ENCODE assay signal across 8 cellular contexts in the genomic region with DNA sequence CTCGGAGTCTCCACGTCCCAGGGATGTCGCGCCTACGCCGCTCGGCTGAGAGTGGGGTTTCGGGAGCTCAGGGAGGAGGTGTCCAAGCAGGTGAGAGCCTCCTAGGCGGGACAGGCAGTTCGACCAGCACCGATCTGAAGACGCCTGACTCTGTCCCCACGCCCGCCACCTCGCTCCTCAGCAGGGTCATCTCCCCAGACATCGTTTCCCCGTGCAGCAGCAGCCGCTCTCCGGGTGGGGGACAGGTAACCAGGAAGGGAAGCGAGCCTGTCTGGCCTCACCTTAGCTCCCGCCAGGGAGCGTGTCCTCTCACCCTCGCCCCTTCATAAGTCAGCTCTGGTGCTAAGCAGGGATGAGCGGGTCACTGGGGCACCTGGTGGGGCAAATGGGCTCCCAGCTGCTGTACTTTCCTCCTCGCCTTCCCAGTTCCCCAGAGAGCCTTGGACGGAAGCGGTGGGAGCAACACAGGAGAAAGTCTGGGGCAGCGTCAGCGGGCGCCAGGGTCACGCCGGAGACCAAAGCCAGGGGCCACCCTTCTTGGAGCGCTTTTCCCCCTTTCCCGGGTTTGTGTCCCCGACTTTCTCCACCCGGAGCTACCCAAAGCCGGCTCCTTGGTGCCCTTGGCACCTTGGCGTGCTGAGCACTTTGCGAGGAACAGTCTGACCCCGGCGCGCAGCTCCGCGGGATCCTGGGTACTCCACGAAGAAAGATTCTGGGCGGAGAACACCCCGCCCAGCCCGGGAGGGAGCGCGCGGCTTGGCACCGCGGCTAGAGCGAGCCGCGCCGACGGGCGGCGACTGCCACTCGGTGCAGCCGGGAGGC. TPM values are rescaled to one million over a fixed set of nuclear protein-coding genes. Genes with fewer than 3 reads are reported as not detected.
DNase-seq lines count a peak whose midpoint lies in the region; ATAC-seq and TF ChIP-seq lines count a peak whose summit lies in the region.

No MANE protein-coding gene starts in this region.

- H3K27ac ChIP-seq in coronary artery = peak overlapping the region in 1 of 2 donors; percentile 50

- ATAC-seq in mucosa of descending colon (peak; percentile 76), HG03196 (IDR thresholded peaks at IDR 0.05; ENCODE audit: unreplicated experiment) (no peak), GM21717 (IDR thresholded peaks at IDR 0.05; ENCODE audit: unreplicated experiment) (no peak)

- peak; percentile 37 for DNase-seq in stimulated activated CD4-positive, alpha-beta T cell treated with anti-CD3 and anti-CD28 coated beads, Interleukin-15, amount 100 ng/mL, for 24 hours
- DNase-seq in stimulated activated CD4-positive, alpha-beta T cell treated with anti-CD3 and anti-CD28 coated beads, Interleukin-1b, Interleukin-23, amount 100 ng/mL, for 48 hours = no peak
- no peak for DNase-seq in coronary artery (ENCODE audit: low spot score)
- DNase-seq in mucosa of descending colon = peak; percentile 69 to 86 (median 74)
- DNase-seq in hepatic stellate cell (ENCODE audit: low spot score) = no peak
- DNase-seq in stimulated activated CD8-positive, alpha-beta memory T cell treated with anti-CD3 and anti-CD28 coated beads, Interleukin-4, amount 100 ng/mL, for 48 hours = no peak

- TF ChIP-seq CTCF in coronary artery (IDR thresholded peaks at IDR 0.05) = no peak
- no peak for TF ChIP-seq CTCF in mucosa of descending colon (IDR thresholded peaks at IDR 0.05)

- no peaks in the 10 kb centered on the region for H3K36me3 ChIP-seq in mucosa of descending colon (ENCODE audit: low read depth)

- H3K4me3 ChIP-seq in coronary artery = peak overlapping the region; percentile 67
- H3K4me3 ChIP-seq in mucosa of descending colon = peak overlapping the region; percentile 57

- peaks cover 24% of the 10 kb centered on the region for H3K4me1 ChIP-seq in mucosa of descending colon (ENCODE audit: low read depth)

- no peaks in the 10 kb centered on the region for H3K9me3 ChIP-seq in mucosa of descending colon

- intact Hi-C loops in mucosa of descending colon (cut with DNase I, micrococcal nuclease) = no loop called here

RNA-seq across cellular contexts. Expression of a gene that starts 1.6 kb away (rescaled TPM):
- total RNA-seq in mucosa of descending colon = 10 to 100 TPM; 43.6 to 85.5 (median 64.2) TPM

Comparison
In these comparisons a context has a peak if more than half of its experiments do, and no peak if none do; other contexts are left out.
1. DNase-seq: peak in stimulated activated CD4-positive, alpha-beta T cell treated with anti-CD3 and anti-CD28 coated beads, Interleukin-15, amount 100 ng/mL, for 24 hours (single experiment) and mucosa of descending colon (3 of 3); none in stimulated activated CD4-positive, alpha-beta T cell treated with anti-CD3 and anti-CD28 coated beads, Interleukin-1b, Interleukin-23, amount 100 ng/mL, for 48 hours (single experiment), coronary artery (single experiment), hepatic stellate cell (single experiment) and stimulated activated CD8-positive, alpha-beta memory T cell treated with anti-CD3 and anti-CD28 coated beads, Interleukin-4, amount 100 ng/mL, for 48 hours (single experiment).